1 cellular context compared by ENCODE assay signal in genomic region chr12:112838731-112839130, GRCh38.
TF ChIP-seq lines count a peak whose summit lies in the region.

No MANE protein-coding gene starts in this region.

TF ChIP-seq in HepG2, 621 proteins besides CTCF, POLR2A, EP300 and RAD21:
- TF ChIP-seq ZNF34 (CRISPR knock-in tag; IDR thresholded peaks at IDR 0.05; ENCODE audit: borderline replicate concordance) (no peak), ZC3H4 (CRISPR knock-in tag; IDR thresholded peaks at IDR 0.05; ENCODE audit: borderline replicate concordance) (no peak), REPIN1 (CRISPR knock-in tag; IDR thresholded peaks at IDR 0.05; ENCODE audit: borderline replicate concordance, low read depth) (no peak), ZSCAN22 (CRISPR knock-in tag; IDR thresholded peaks at IDR 0.05) (no peak), ZNF660 (CRISPR knock-in tag; IDR thresholded peaks at IDR 0.05; ENCODE audit: borderline replicate concordance, low read depth) (no peak), ZNF724P (CRISPR knock-in tag; IDR thresholded peaks at IDR 0.05; ENCODE audit: borderline replicate concordance) (no peak), DRAP1 (CRISPR knock-in tag; IDR thresholded peaks at IDR 0.05) (no peak), STAG1 (CRISPR knock-in tag; IDR thresholded peaks at IDR 0.05) (peak; percentile 36)
